Comparison of ENCODE assay signal across 12 cellular contexts in the genomic region with DNA sequence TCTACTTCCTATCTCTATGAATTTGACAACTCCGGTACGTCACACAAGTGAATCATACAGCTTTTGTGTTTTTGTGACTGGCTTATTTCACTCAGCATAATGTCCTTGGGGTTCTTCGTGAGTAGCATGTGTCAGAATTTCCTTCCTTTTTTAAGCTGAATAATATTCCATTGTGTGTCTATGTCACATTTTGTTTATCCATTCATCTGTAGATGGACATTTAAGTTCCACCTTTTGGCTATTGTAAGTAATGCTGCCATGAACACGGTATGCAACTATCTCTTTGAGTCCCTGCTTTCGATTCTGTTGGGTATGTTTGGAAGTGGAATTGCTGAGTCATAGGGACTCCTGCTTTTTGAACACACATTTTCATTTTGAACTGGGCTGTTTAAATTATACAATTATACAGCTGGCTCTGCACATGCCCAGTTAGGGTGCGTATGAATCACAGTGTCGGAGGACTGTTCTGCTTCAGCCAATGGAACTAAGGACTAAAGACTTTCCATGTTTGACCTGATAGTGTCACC. TPM values are rescaled to one million over a fixed set of nuclear protein-coding genes. Genes with fewer than 3 reads are reported as not detected.
DNase-seq lines count a peak whose midpoint lies in the region; ATAC-seq, FAIRE-seq and TF ChIP-seq lines count a peak whose summit lies in the region.
"Had no signal": no experiment of that assay in that cellular context is flagged by ENCODE, and none has a peak within 500 bp of the region (broad histone marks: within the 10 kb centered on the region; RNA-seq: fewer than 3 reads in every experiment).

No MANE protein-coding gene starts in this region.

- no peak for DNase-seq in activated T-cell treated with anti-CD3 and anti-CD28 coated beads, Interleukin-2, amount 50 U/mL, for 24 hours
- no peak for DNase-seq in activated T-cell treated with anti-CD3 and anti-CD28 coated beads, Interleukin-2, amount 50 U/mL, for 1 hour
- DNase-seq in fibroblast of mammary gland (ENCODE audit: low read depth) = peak; percentile 75
- no peak for DNase-seq in GM12892 (ENCODE audit: insufficient read length)
- DNase-seq in dorsolateral prefrontal cortex = no peak
- DNase-seq: lower lobe of right lung had no signal

- H3K9me3 Mint-ChIP-seq in activated T-cell treated with anti-CD3 and anti-CD28 coated beads, Interleukin-2, amount 50 U/mL, for 24 hours = no peaks in the 10 kb centered on the region
- H3K9me3 Mint-ChIP-seq in T-helper 1 cell treated with Interleukin-12 subunit alpha and Interleukin-12 subunit beta and Interleukin-4 antibody, amounts not matched to agents 30 μg/mL and 1 μg/mL, for 36 hours = no peaks in the 10 kb centered on the region
- no peaks in the 10 kb centered on the region for H3K9me3 Mint-ChIP-seq in stimulated activated naive CD8-positive, alpha-beta T cell treated with anti-CD3 and anti-CD28 coated beads, Interleukin-15, Interleukin-2, amounts not matched to agents 100 ng/mL and 50 ng/mL, for 24 hours

- H3K36me3 Mint-ChIP-seq in activated T-cell treated with anti-CD3 and anti-CD28 coated beads, Interleukin-2, amount 50 U/mL, for 24 hours (ENCODE audit: low read depth) = no peaks in the 10 kb centered on the region
- H3K36me3 Mint-ChIP-seq in T-helper 1 cell treated with Interleukin-12 subunit alpha and Interleukin-12 subunit beta and Interleukin-4 antibody, amounts not matched to agents 30 μg/mL and 1 μg/mL, for 36 hours (ENCODE audit: low read depth) = no peaks in the 10 kb centered on the region
- no peaks in the 10 kb centered on the region for H3K36me3 Mint-ChIP-seq in stimulated activated naive CD8-positive, alpha-beta T cell treated with anti-CD3 and anti-CD28 coated beads, Interleukin-15, Interleukin-2, amounts not matched to agents 100 ng/mL and 50 ng/mL, for 24 hours (ENCODE audit: low read depth)

- peaks cover 19% of the 10 kb centered on the region for H3K4me1 Mint-ChIP-seq in activated T-cell treated with anti-CD3 and anti-CD28 coated beads, Interleukin-2, amount 50 U/mL, for 24 hours (ENCODE audit: low read depth)
- H3K4me1 Mint-ChIP-seq in T-helper 1 cell treated with Interleukin-12 subunit alpha and Interleukin-12 subunit beta and Interleukin-4 antibody, amounts not matched to agents 30 μg/mL and 1 μg/mL, for 36 hours (ENCODE audit: low read depth) = peaks cover 10% of the 10 kb centered on the region
- peaks cover 19% of the 10 kb centered on the region for H3K4me1 Mint-ChIP-seq in stimulated activated naive CD8-positive, alpha-beta T cell treated with anti-CD3 and anti-CD28 coated beads, Interleukin-15, Interleukin-2, amounts not matched to agents 100 ng/mL and 50 ng/mL, for 24 hours (ENCODE audit: low read depth)

- FAIRE-seq in GM12892 (lab: Jason Lieb, UNC) = no peak

- intact Hi-C loops in dorsolateral prefrontal cortex (cut with DNase I) = loop anchor here (5.0 to 10.0 kb wide), 3 partner anchors 68 to 1589 kb away; partner anchors contain the start of gene FAM124A (in 1 of the 2)

- no peaks in the 10 kb centered on the region for H3K27me3 ChIP-seq in dorsolateral prefrontal cortex
- H3K27me3 ChIP-seq: ascending aorta, BLaER1 had no signal

- TF ChIP-seq POLR2A in GM12892 (IDR thresholded peaks at IDR 0.05; ENCODE audit: low read depth, low read length) = no peak

- no peak overlapping the region for H3K4me3 Mint-ChIP-seq in activated T-cell treated with anti-CD3 and anti-CD28 coated beads, Interleukin-2, amount 50 U/mL, for 24 hours
- peak overlapping the region; percentile 11 for H3K4me3 Mint-ChIP-seq in T-helper 1 cell treated with Interleukin-12 subunit alpha and Interleukin-12 subunit beta and Interleukin-4 antibody, amounts not matched to agents 30 μg/mL and 1 μg/mL, for 36 hours
- no peak overlapping the region for H3K4me3 Mint-ChIP-seq in stimulated activated naive CD8-positive, alpha-beta T cell treated with anti-CD3 and anti-CD28 coated beads, Interleukin-15, Interleukin-2, amounts not matched to agents 100 ng/mL and 50 ng/mL, for 24 hours

- H3K4me3 ChIP-seq in fibroblast of mammary gland (ENCODE audit: control insufficient read depth, low read depth, low read length) = no peak overlapping the region
- H3K4me3 ChIP-seq in dorsolateral prefrontal cortex = no peak overlapping the region
- H3K4me3 ChIP-seq: ascending aorta, BLaER1, lower lobe of right lung had no signal

- ATAC-seq in HG03025 (IDR thresholded peaks at IDR 0.05; ENCODE audit: low FRiP score, unreplicated experiment) = no peak

- no peak overlapping the region for H3K27ac ChIP-seq in dorsolateral prefrontal cortex
- H3K27ac ChIP-seq: ascending aorta, BLaER1, KMS-11, lower lobe of right lung had no signal

- H3K27me3 Mint-ChIP-seq in activated T-cell treated with anti-CD3 and anti-CD28 coated beads, Interleukin-2, amount 50 U/mL, for 24 hours = peaks cover 31% of the 10 kb centered on the region
- H3K27me3 Mint-ChIP-seq in T-helper 1 cell treated with Interleukin-12 subunit alpha and Interleukin-12 subunit beta and Interleukin-4 antibody, amounts not matched to agents 30 μg/mL and 1 μg/mL, for 36 hours (ENCODE audit: low read depth) = peaks cover 4% of the 10 kb centered on the region
- H3K27me3 Mint-ChIP-seq in stimulated activated naive CD8-positive, alpha-beta T cell treated with anti-CD3 and anti-CD28 coated beads, Interleukin-15, Interleukin-2, amounts not matched to agents 100 ng/mL and 50 ng/mL, for 24 hours = peaks cover 7% of the 10 kb centered on the region

- H3K27ac Mint-ChIP-seq in activated T-cell treated with anti-CD3 and anti-CD28 coated beads, Interleukin-2, amount 50 U/mL, for 24 hours = peak overlapping the region; percentile 84
- H3K27ac Mint-ChIP-seq in T-helper 1 cell treated with Interleukin-12 subunit alpha and Interleukin-12 subunit beta and Interleukin-4 antibody, amounts not matched to agents 30 μg/mL and 1 μg/mL, for 36 hours = no peak overlapping the region
- peak overlapping the region; percentile 2 for H3K27ac Mint-ChIP-seq in stimulated activated naive CD8-positive, alpha-beta T cell treated with anti-CD3 and anti-CD28 coated beads, Interleukin-15, Interleukin-2, amounts not matched to agents 100 ng/mL and 50 ng/mL, for 24 hours

- TF ChIP-seq CTCF in fibroblast of mammary gland (conservative IDR thresholded peaks at IDR 0.05; ENCODE audit: control insufficient read depth, insufficient read depth, low read depth, low read length) (no peak), dorsolateral prefrontal cortex (IDR thresholded peaks at IDR 0.05 in 54 of 56, conservative IDR thresholded peaks at IDR 0.05 in 2 of 56; ENCODE audit: low read depth in 1 of 56, partially characterized antibody in 56 of 56) (no peak)

RNA-seq across cellular contexts. Expression of gene C13orf42, which starts 43.0 kb away (rescaled TPM):
- polyA plus RNA-seq in GM12892 (2012; ENCODE audit: missing spikeins) = not detected
- under 1 TPM in 7 of 120 experiments, not detected in 113; 0.13 to 0.67 (median 0.35) TPM for total RNA-seq in dorsolateral prefrontal cortex
- total RNA-seq: ascending aorta, lower lobe of right lung had no signal
